1 cellular context compared by ENCODE assay signal in the genomic region with DNA sequence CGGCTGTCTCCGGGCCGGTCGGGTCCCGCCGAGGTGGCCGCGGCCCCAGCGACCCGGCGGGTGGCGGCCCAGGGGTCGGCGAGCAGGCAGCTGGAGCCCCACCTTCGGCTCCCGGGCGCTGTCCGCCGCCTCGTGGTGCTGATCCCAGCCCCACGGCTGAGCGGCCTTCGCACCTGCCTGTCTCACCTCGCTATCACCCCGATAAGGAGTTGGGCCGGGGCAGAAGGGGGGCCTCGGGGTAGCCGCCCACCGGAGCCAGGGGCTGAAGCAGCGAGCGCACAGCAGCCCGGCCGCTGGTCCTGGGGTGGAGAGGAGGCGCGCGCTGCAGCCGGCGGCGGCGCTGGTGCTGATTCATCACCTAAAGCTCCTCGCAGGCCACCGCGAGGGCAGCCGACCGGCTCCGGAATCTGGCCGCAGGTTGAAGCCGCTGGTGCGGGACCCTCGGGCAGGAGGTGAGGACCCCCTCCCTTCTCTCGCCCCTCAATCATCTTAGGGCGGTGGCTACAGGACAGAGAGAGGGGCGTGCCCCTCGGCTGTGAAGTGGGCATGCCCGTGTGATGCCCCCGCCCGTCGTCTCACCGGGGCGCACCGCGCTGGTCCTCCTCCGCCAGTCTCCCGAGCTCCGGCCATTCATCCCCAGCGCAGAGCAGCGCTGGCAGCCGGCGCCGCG.
TF ChIP-seq lines count a peak whose summit lies in the region.

No MANE protein-coding gene starts in this region.

TF ChIP-seq in HepG2, 621 proteins besides CTCF, POLR2A, EP300 and RAD21 (continued from another document and continues in another):
- TF ChIP-seq, protein P1, sequence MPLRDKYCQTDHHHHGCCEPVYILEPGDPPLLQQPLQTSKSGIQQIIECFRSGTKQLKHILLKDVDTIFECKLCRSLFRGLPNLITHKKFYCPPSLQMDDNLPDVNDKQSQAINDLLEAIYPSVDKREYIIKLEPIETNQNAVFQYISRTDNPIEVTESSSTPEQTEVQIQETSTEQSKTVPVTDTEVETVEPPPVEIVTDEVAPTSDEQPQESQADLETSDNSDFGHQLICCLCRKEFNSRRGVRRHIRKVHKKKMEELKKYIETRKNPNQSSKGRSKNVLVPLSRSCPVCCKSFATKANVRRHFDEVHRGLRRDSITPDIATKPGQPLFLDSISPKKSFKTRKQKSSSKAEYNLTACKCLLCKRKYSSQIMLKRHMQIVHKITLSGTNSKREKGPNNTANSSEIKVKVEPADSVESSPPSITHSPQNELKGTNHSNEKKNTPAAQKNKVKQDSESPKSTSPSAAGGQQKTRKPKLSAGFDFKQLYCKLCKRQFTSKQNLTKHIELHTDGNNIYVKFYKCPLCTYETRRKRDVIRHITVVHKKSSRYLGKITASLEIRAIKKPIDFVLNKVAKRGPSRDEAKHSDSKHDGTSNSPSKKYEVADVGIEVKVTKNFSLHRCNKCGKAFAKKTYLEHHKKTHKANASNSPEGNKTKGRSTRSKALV (CRISPR knock-in tag; IDR thresholded peaks at IDR 0.05), result peak; percentile 84; the same call in 1 of the 2 replicates
- TF ChIP-seq TP53 (CRISPR knock-in tag; conservative IDR thresholded peaks at IDR 0.05) (no peak), HOXA5 (CRISPR knock-in tag; IDR thresholded peaks at IDR 0.05) (peak; percentile 93), ZNF335 (CRISPR knock-in tag; IDR thresholded peaks at IDR 0.05) (0 out of 2 replicates have a peak, but pooled peaks have one; percentile 65), ZNF20 (CRISPR knock-in tag; IDR thresholded peaks at IDR 0.05) (no peak), ZNF446 (CRISPR knock-in tag; IDR thresholded peaks at IDR 0.05) (peak; percentile 98; the same call in 1 of the 2 replicates), PRDM10 (CRISPR knock-in tag; IDR thresholded peaks at IDR 0.05; ENCODE audit: low read depth) (no peak), ZNF747 (CRISPR knock-in tag; IDR thresholded peaks at IDR 0.05; ENCODE audit: borderline replicate concordance) (no peak), POLR2G (IDR thresholded peaks at IDR 0.05; ENCODE audit: low read depth, low read length) (no peak), ZSCAN5A (CRISPR knock-in tag; IDR thresholded peaks at IDR 0.05; ENCODE audit: borderline replicate concordance) (peak; percentile 72; the same call in 1 of the 2 replicates), ZFP62 (CRISPR knock-in tag; IDR thresholded peaks at IDR 0.05) (no peak), TARDBP (CRISPR knock-in tag; IDR thresholded peaks at IDR 0.05) (peak; percentile 28; the same call in 1 of the 2 replicates), ZNF580 (CRISPR knock-in tag; IDR thresholded peaks at IDR 0.05; ENCODE audit: borderline replicate concordance, low read depth) (peak; percentile 58; the same call in 1 of the 2 replicates), SAFB2 (CRISPR knock-in tag; IDR thresholded peaks at IDR 0.05; ENCODE audit: borderline replicate concordance, low read depth) (0 out of 2 replicates have a peak, but pooled peaks have one; percentile 76), KMT2A (CRISPR knock-in tag; IDR thresholded peaks at IDR 0.05) (peak; percentile 60; the same call in 1 of the 2 replicates), TEAD2 (CRISPR knock-in tag; IDR thresholded peaks at IDR 0.05) (no peak), ZNF567 (CRISPR knock-in tag; IDR thresholded peaks at IDR 0.05; ENCODE audit: borderline replicate concordance) (no peak), MTF1 (CRISPR knock-in tag; IDR thresholded peaks at IDR 0.05) (peak; percentile 87), ARID2 (CRISPR knock-in tag; IDR thresholded peaks at IDR 0.05; ENCODE audit: borderline replicate concordance) (0 out of 2 replicates have a peak, but pooled peaks have one; percentile 60), TBX3 (IDR thresholded peaks at IDR 0.05; ENCODE audit: borderline replicate concordance) (no peak), HNF4A (CRISPR knock-in tag; IDR thresholded peaks at IDR 0.05) (no peak), ZNF563 (CRISPR knock-in tag; IDR thresholded peaks at IDR 0.05) (peak; percentile 97), ZNF10 (CRISPR knock-in tag; IDR thresholded peaks at IDR 0.05; ENCODE audit: borderline replicate concordance, low read depth) (no peak)
- TF ChIP-seq, protein P2, sequence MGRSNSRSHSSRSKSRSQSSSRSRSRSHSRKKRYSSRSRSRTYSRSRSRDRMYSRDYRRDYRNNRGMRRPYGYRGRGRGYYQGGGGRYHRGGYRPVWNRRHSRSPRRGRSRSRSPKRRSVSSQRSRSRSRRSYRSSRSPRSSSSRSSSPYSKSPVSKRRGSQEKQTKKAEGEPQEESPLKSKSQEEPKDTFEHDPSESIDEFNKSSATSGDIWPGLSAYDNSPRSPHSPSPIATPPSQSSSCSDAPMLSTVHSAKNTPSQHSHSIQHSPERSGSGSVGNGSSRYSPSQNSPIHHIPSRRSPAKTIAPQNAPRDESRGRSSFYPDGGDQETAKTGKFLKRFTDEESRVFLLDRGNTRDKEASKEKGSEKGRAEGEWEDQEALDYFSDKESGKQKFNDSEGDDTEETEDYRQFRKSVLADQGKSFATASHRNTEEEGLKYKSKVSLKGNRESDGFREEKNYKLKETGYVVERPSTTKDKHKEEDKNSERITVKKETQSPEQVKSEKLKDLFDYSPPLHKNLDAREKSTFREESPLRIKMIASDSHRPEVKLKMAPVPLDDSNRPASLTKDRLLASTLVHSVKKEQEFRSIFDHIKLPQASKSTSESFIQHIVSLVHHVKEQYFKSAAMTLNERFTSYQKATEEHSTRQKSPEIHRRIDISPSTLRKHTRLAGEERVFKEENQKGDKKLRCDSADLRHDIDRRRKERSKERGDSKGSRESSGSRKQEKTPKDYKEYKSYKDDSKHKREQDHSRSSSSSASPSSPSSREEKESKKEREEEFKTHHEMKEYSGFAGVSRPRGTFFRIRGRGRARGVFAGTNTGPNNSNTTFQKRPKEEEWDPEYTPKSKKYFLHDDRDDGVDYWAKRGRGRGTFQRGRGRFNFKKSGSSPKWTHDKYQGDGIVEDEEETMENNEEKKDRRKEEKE (IDR thresholded peaks at IDR 0.05), result no peak
- TF ChIP-seq, protein P3, sequence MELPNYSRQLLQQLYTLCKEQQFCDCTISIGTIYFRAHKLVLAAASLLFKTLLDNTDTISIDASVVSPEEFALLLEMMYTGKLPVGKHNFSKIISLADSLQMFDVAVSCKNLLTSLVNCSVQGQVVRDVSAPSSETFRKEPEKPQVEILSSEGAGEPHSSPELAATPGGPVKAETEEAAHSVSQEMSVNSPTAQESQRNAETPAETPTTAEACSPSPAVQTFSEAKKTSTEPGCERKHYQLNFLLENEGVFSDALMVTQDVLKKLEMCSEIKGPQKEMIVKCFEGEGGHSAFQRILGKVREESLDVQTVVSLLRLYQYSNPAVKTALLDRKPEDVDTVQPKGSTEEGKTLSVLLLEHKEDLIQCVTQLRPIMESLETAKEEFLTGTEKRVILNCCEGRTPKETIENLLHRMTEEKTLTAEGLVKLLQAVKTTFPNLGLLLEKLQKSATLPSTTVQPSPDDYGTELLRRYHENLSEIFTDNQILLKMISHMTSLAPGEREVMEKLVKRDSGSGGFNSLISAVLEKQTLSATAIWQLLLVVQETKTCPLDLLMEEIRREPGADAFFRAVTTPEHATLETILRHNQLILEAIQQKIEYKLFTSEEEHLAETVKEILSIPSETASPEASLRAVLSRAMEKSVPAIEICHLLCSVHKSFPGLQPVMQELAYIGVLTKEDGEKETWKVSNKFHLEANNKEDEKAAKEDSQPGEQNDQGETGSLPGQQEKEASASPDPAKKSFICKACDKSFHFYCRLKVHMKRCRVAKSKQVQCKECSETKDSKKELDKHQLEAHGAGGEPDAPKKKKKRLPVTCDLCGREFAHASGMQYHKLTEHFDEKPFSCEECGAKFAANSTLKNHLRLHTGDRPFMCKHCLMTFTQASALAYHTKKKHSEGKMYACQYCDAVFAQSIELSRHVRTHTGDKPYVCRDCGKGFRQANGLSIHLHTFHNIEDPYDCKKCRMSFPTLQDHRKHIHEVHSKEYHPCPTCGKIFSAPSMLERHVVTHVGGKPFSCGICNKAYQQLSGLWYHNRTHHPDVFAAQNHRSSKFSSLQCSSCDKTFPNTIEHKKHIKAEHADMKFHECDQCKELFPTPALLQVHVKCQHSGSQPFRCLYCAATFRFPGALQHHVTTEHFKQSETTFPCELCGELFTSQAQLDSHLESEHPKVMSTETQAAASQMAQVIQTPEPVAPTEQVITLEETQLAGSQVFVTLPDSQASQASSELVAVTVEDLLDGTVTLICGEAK (IDR thresholded peaks at IDR 0.05), result no peak
- TF ChIP-seq, protein P3 (CRISPR knock-in tag; IDR thresholded peaks at IDR 0.05), result peak; percentile 74; the same call in 1 of the 2 replicates
- TF ChIP-seq, protein P4, sequence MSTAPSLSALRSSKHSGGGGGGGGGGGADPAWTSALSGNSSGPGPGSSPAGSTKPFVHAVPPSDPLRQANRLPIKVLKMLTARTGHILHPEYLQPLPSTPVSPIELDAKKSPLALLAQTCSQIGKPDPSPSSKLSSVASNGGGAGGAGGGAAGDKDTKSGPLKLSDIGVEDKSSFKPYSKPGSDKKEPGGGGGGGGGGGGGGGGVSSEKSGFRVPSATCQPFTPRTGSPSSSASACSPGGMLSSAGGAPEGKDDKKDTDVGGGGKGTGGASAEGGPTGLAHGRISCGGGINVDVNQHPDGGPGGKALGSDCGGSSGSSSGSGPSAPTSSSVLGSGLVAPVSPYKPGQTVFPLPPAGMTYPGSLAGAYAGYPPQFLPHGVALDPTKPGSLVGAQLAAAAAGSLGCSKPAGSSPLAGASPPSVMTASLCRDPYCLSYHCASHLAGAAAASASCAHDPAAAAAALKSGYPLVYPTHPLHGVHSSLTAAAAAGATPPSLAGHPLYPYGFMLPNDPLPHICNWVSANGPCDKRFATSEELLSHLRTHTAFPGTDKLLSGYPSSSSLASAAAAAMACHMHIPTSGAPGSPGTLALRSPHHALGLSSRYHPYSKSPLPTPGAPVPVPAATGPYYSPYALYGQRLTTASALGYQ (CRISPR knock-in tag; IDR thresholded peaks at IDR 0.05), result no peak
- TF ChIP-seq, protein P5, sequence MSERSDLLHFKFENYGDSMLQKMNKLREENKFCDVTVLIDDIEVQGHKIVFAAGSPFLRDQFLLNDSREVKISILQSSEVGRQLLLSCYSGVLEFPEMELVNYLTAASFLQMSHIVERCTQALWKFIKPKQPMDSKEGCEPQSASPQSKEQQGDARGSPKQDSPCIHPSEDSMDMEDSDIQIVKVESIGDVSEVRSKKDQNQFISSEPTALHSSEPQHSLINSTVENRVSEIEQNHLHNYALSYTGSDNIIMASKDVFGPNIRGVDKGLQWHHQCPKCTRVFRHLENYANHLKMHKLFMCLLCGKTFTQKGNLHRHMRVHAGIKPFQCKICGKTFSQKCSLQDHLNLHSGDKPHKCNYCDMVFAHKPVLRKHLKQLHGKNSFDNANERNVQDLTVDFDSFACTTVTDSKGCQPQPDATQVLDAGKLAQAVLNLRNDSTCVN (CRISPR knock-in tag; IDR thresholded peaks at IDR 0.05; ENCODE audit: borderline replicate concordance), result no peak
